ENCODE assay signal across 26 cellular contexts in genomic region chr12:119227292-119227691, GRCh38. TPM values are rescaled to one million over a fixed set of nuclear protein-coding genes. Genes with fewer than 3 reads are reported as not detected.
"Had no signal": no experiment of that assay in that cellular context is flagged by ENCODE, and none has a peak within 500 bp of the region (broad histone marks: within the 10 kb centered on the region; RNA-seq: fewer than 3 reads in every experiment).

No MANE protein-coding gene starts in this region.

- H3K4me3 ChIP-seq: breast epithelium, coronary artery, heart right ventricle, lower lobe of right lung, right lobe of liver, skin epidermis, stomach, testis had no signal

- H3K4me1 ChIP-seq: breast epithelium, lower lobe of right lung, right lobe of liver, stomach, testis had no signal

- ATAC-seq: activated CD4-positive, CD25-positive, alpha-beta regulatory T cell treated with anti-CD3 and anti-CD28 coated beads, Interleukin-2, amount 50 U/mL, for 24 hours; activated T-cell treated with anti-CD3 and anti-CD28 coated beads, Interleukin-2, amount 50 U/mL, for 72 hours; heart right ventricle; lower lobe of right lung; naive thymus-derived CD4-positive, alpha-beta T cell; right lobe of liver; stimulated activated effector memory CD8-positive, alpha-beta T cell treated with anti-CD3 and anti-CD28 coated beads, Interleukin-12 subunit alpha, Interleukin-12 subunit beta, amount 100 ng/mL, for 72 hours had no signal

- H3K27ac ChIP-seq: breast epithelium, coronary artery, heart right ventricle, lower lobe of right lung, right lobe of liver, skin epidermis, stomach, testis, VCaP had no signal

- FAIRE-seq: endometrium, keratinocyte had no signal

- DNase-seq: activated CD4-positive, alpha-beta memory T cell treated with anti-CD3 and anti-CD28 coated beads, Interleukin-2, amount 10 ng/mL, durations not matched to agents 7 days and 5 days; activated CD4-positive, alpha-beta T cell treated with anti-CD3 and anti-CD28 coated beads, Interleukin-2, amount 10 ng/mL, durations not matched to agents 24 days and 14 days; activated effector memory CD4-positive, alpha-beta T cell treated with Interleukin-2 at 50 U/mL for 16 hours; activated naive CD4-positive, alpha-beta T cell treated with anti-CD3 and anti-CD28 coated beads for 36 hours; activated naive CD8-positive, alpha-beta T cell treated with anti-CD3 and anti-CD28 coated beads, Interleukin-2, amount 10 ng/mL, durations not matched to agents 7 days and 5 days; activated T-cell treated with anti-CD3 and anti-CD28 coated beads, Interleukin-2, amount 50 U/mL, for 72 hours; amniotic stem cell; cerebellar nuclear complex; heart right ventricle; lower lobe of right lung; naive thymus-derived CD4-positive, alpha-beta T cell; occipital lobe; right lobe of liver; stimulated activated CD4-positive, alpha-beta T cell treated with anti-CD3 and anti-CD28 coated beads, Interleukin-1b, Interleukin-23, amount 100 ng/mL, for 48 hours; stomach; testis; trophoblast cell had no signal

- H3K9me3 ChIP-seq: breast epithelium, heart right ventricle, lower lobe of right lung, right lobe of liver, stomach, testis had no signal

- H3K36me3 ChIP-seq: breast epithelium, heart right ventricle, lower lobe of right lung, right lobe of liver, stomach had no signal

- H3K27me3 ChIP-seq: breast epithelium, heart right ventricle, right lobe of liver, testis had no signal

RNA-seq across cellular contexts. Expression of gene HSPB8, which starts 48.6 kb away (rescaled TPM):
- total RNA-seq: activated CD4-positive, alpha-beta memory T cell treated with anti-CD3 and anti-CD28 coated beads, Interleukin-2, amount 10 ng/mL, durations not matched to agents 7 days and 5 days; activated CD4-positive, alpha-beta T cell treated with anti-CD3 and anti-CD28 coated beads, Interleukin-2, amount 10 ng/mL, durations not matched to agents 24 days and 14 days; activated naive CD4-positive, alpha-beta T cell treated with anti-CD3 and anti-CD28 coated beads for 36 hours; activated naive CD8-positive, alpha-beta T cell treated with anti-CD3 and anti-CD28 coated beads, Interleukin-2, amount 10 ng/mL, durations not matched to agents 7 days and 5 days; activated T-cell treated with anti-CD3 and anti-CD28 coated beads, Interleukin-2, amount 50 U/mL, for 72 hours; naive thymus-derived CD4-positive, alpha-beta T cell; T-helper 2 cell treated with Interferon-gamma antibody and Interleukin-4, amounts not matched to agents 100 ng/mL and 5 ng/mL, for 36 hours had no signal
- polyA plus RNA-seq: naive thymus-derived CD4-positive, alpha-beta T cell had no signal
